In the genomic region with DNA sequence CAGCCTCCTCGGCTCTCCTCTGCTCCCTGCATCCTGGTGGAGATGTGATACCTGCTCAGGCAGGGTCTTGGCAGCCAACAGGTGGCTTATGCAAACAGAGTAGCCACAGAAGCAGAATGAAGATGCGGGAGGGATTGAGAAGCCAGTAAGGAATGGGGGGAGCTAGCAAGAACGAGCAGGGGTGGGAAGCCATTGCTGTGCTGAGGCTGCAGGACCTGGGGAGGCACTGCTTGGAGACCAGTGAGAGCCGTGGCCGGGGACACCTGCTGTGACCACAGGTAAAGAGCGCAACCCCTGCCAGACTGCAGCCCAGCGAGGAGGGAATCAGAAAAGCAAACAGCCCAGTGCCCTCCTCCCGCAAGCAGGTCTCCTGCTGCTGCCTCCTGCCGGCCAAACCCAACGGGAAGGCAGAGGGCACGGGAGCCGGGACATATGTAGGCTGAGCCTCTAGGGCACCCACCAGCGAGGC, we compare ENCODE assay signal across 9 cellular contexts. TPM values are rescaled to one million over a fixed set of nuclear protein-coding genes. Genes with fewer than 3 reads are reported as not detected.
A peak's percentile ranks its signal among the peaks of the same experiment; 100 is the strongest.
DNase-seq lines count a peak whose midpoint lies in the region; ATAC-seq and TF ChIP-seq lines count a peak whose summit lies in the region.
"Had no signal": no experiment of that assay in that cellular context is flagged by ENCODE, and none has a peak within 500 bp of the region (broad histone marks: within the 10 kb centered on the region; RNA-seq: fewer than 3 reads in every experiment).

No MANE protein-coding gene starts in this region.

- peaks cover 13% of the 10 kb centered on the region for H3K27me3 ChIP-seq in foreskin keratinocyte

- ATAC-seq in SK-N-SH treated with all-trans-retinoic acid at 6 μM for 48 hours: peak; percentile 54
- peak; percentile 23 for ATAC-seq in foreskin keratinocyte
- no peak for ATAC-seq in HG02884 (IDR thresholded peaks at IDR 0.05; ENCODE audit: unreplicated experiment)

- H3K27ac ChIP-seq in 22Rv1 (no peak overlapping the region), foreskin keratinocyte (no peak overlapping the region)

- DNase-seq in GM10266 (ENCODE audit: extremely low spot score) (no peak), foreskin keratinocyte (no peak), epidermal melanocyte (ENCODE audit: insufficient read length, low spot score) (no peak), hepatic stellate cell (ENCODE audit: low spot score) (no peak), HCEC 1CT (no peak)

- H3K4me1 ChIP-seq in foreskin keratinocyte: no peaks in the 10 kb centered on the region

- peak; percentile 60 for TF ChIP-seq CTCF in 22Rv1 (IDR thresholded peaks at IDR 0.05)
- peak; percentile 15 for TF ChIP-seq CTCF in GM10266 (IDR thresholded peaks at IDR 0.05; ENCODE audit: control insufficient read depth, insufficient read depth, low read depth, missing control alignments)
- TF ChIP-seq CTCF in foreskin keratinocyte (conservative IDR thresholded peaks at IDR 0.05): peak; percentile 55

TF ChIP-seq in SK-N-SH treated with all-trans-retinoic acid at 6 μM for 48 hours, 23 proteins besides CTCF, POLR2A, EP300 and RAD21:
- TF ChIP-seq ZNF8 (CRISPR knock-in tag; IDR thresholded peaks at IDR 0.05) (no peak), ZFP30 (CRISPR knock-in tag; IDR thresholded peaks at IDR 0.05) (no peak), GLIS3 (CRISPR knock-in tag; IDR thresholded peaks at IDR 0.05) (no peak), BACH2 (CRISPR knock-in tag; IDR thresholded peaks at IDR 0.05; ENCODE audit: borderline replicate concordance) (no peak), PPARA (CRISPR knock-in tag; IDR thresholded peaks at IDR 0.05; ENCODE audit: borderline replicate concordance) (no peak), CREB5 (CRISPR knock-in tag; IDR thresholded peaks at IDR 0.05; ENCODE audit: low read depth) (no peak), CSRNP3 (CRISPR knock-in tag; IDR thresholded peaks at IDR 0.05) (no peak), ZNF565 (CRISPR knock-in tag; conservative IDR thresholded peaks at IDR 0.05; ENCODE audit: low read depth) (no peak)
- TF ChIP-seq, protein P1, sequence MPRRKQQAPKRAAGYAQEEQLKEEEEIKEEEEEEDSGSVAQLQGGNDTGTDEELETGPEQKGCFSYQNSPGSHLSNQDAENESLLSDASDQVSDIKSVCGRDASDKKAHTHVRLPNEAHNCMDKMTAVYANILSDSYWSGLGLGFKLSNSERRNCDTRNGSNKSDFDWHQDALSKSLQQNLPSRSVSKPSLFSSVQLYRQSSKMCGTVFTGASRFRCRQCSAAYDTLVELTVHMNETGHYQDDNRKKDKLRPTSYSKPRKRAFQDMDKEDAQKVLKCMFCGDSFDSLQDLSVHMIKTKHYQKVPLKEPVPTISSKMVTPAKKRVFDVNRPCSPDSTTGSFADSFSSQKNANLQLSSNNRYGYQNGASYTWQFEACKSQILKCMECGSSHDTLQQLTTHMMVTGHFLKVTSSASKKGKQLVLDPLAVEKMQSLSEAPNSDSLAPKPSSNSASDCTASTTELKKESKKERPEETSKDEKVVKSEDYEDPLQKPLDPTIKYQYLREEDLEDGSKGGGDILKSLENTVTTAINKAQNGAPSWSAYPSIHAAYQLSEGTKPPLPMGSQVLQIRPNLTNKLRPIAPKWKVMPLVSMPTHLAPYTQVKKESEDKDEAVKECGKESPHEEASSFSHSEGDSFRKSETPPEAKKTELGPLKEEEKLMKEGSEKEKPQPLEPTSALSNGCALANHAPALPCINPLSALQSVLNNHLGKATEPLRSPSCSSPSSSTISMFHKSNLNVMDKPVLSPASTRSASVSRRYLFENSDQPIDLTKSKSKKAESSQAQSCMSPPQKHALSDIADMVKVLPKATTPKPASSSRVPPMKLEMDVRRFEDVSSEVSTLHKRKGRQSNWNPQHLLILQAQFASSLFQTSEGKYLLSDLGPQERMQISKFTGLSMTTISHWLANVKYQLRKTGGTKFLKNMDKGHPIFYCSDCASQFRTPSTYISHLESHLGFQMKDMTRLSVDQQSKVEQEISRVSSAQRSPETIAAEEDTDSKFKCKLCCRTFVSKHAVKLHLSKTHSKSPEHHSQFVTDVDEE (CRISPR knock-in tag; IDR thresholded peaks at IDR 0.05): no peak
TF ChIP-seq in SK-N-SH treated with all-trans-retinoic acid at 6 μM for 48 hours: peak in this region for 0.

RNA-seq across cellular contexts. Expression of gene AIPL1, which starts 14.7 kb away (rescaled TPM):
- not detected in 2 replicates for total RNA-seq in foreskin keratinocyte
- not detected in 2 replicates for polyA plus RNA-seq in foreskin keratinocyte
- total RNA-seq: lung had no signal
- polyA plus RNA-seq: lung had no signal

RNA-seq across cellular contexts. Expression of gene PIMREG, which starts 24.0 kb away (rescaled TPM):
- 18.2 and 28.7 TPM in 2 replicates for total RNA-seq in foreskin keratinocyte
- 21.8 and 31.0 TPM in 2 replicates for polyA plus RNA-seq in foreskin keratinocyte
